Comparison of ENCODE assay signal across 24 cellular contexts in the genomic region with DNA sequence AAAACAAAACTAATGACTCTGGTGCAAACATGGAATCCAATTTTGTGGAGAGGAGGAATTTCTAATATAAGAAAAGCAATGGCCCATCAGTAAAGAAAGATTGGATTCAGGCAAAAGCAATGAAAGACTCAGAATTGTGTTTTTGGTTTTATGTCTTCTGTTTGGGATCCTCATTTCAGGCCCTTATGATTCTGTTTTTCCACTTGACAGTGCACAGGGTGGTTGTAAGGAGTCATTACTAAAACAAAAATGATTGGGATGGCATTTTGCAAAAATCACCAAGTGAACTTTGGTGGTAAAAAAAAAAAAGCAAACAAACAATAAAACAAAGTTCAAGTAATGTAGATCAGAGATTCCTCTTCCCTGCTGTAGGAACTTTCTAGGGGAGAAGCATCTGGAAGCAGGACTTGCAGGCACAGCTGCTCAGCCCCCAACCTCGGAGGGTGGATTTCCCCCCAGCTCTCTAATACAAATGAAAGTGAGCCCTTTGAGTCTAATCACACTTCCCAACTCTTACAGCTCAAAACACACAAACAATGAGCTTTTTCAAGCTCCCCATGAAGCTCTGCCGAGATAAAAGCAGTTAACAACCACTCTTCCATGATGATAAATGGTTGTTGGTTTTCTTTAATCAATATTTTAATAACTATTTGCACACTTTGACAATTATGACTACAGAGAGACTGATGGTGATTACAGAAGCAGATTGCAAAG.
A peak's percentile ranks its signal among the peaks of the same experiment; 100 is the strongest.
DNase-seq lines count a peak whose midpoint lies in the region; ATAC-seq and TF ChIP-seq lines count a peak whose summit lies in the region.
"Had no signal": no experiment of that assay in that cellular context is flagged by ENCODE, and none has a peak within 500 bp of the region (broad histone marks: within the 10 kb centered on the region; RNA-seq: fewer than 3 reads in every experiment).

No MANE protein-coding gene starts in this region.

- no peaks in the 10 kb centered on the region for H3K36me3 ChIP-seq in gastrocnemius medialis
- H3K36me3 ChIP-seq: BE2C, left ventricle myocardium inferior had no signal

- no peak for DNase-seq in activated CD4-positive, alpha-beta T cell treated with anti-CD3 and anti-CD28 coated beads, Interleukin-2, amount 10 ng/mL, durations not matched to agents 24 days and 14 days
- DNase-seq in activated CD4-positive, alpha-beta T cell treated with anti-CD3 and anti-CD28 coated beads for 48 hours = no peak
- DNase-seq in NCI-H1417 (lab: John Stamatoyannopoulos, UW) = peak in 2 of 3 experiments; percentile 67 to 92
- DNase-seq in activated B cell treated with CpG ODN at 0.5 μM for 24 hours = no peak
- DNase-seq in gastrocnemius medialis = no peak
- DNase-seq in NCI-H1436 (lab: John Stamatoyannopoulos, UW) = no peak
- no peak for DNase-seq in activated CD4-positive, CD25-positive, alpha-beta regulatory T cell treated with anti-CD3 and anti-CD28 coated beads, Interleukin-2, amount 50 U/mL, for 72 hours
- DNase-seq: activated CD4-positive, alpha-beta T cell treated with anti-CD3 and anti-CD28 coated beads for 4 hours; activated CD8-positive, alpha-beta memory T cell treated with anti-CD3 and anti-CD28 coated beads, Interleukin-2, amount 10 ng/mL, durations not matched to agents 7 days and 5 days; activated naive CD8-positive, alpha-beta T cell treated with anti-CD3 and anti-CD28 coated beads for 36 hours; BE2C; DMS79 treated with DMSO at 0.1 percent for 48 hours; H7; hypothalamus; left ventricle myocardium inferior; NCI-H524; stimulated activated CD4-positive, alpha-beta T cell treated with anti-CD3 and anti-CD28 coated beads, Interleukin-1b, Interleukin-23, amount 100 ng/mL, for 48 hours; T-helper 2 cell had no signal

- peaks cover 9% of the 10 kb centered on the region for H3K27me3 Mint-ChIP-seq in activated CD4-positive, alpha-beta T cell treated with anti-CD3 and anti-CD28 coated beads, Interleukin-2, amount 10 ng/mL, durations not matched to agents 24 days and 14 days
- H3K27me3 Mint-ChIP-seq in activated B cell treated with CpG ODN at 0.5 μM for 24 hours = no peaks in the 10 kb centered on the region
- H3K27me3 Mint-ChIP-seq: activated naive CD8-positive, alpha-beta T cell treated with anti-CD3 and anti-CD28 coated beads for 36 hours had no signal

- CTCF ChIA-PET in activated B cell treated with CpG ODN at 0.5 μM for 24 hours (lab: Charles Lee) = no interaction called here

- intact Hi-C loops in activated CD4-positive, alpha-beta T cell treated with anti-CD3 and anti-CD28 coated beads, Interleukin-2, amount 10 ng/mL, durations not matched to agents 24 days and 14 days (cut with micrococcal nuclease) = loop anchor here (1.0 kb wide), 1 partner anchor 11 kb away; no protein-coding TSS in a partner anchor
- intact Hi-C loops in activated B cell treated with CpG ODN at 0.5 μM for 24 hours (cut with micrococcal nuclease) = loop anchor here (1.0 kb wide), 1 partner anchor 8 kb away; no protein-coding TSS in a partner anchor
- intact Hi-C loops in gastrocnemius medialis (cut with DNase I; ENCODE audit: low total_unique reads) = no loop called here

- H3K36me3 Mint-ChIP-seq in activated CD4-positive, alpha-beta T cell treated with anti-CD3 and anti-CD28 coated beads, Interleukin-2, amount 10 ng/mL, durations not matched to agents 24 days and 14 days (ENCODE audit: low read depth) = peaks cover 18% of the 10 kb centered on the region
- H3K36me3 Mint-ChIP-seq in activated B cell treated with CpG ODN at 0.5 μM for 24 hours (ENCODE audit: low read depth) = no peaks in the 10 kb centered on the region
- H3K36me3 Mint-ChIP-seq: activated naive CD8-positive, alpha-beta T cell treated with anti-CD3 and anti-CD28 coated beads for 36 hours had no signal

- peaks cover 9 to 26% of the 10 kb centered on the region in 2 donors for H3K4me1 ChIP-seq in gastrocnemius medialis
- H3K4me1 ChIP-seq: A549, BE2C, left ventricle myocardium inferior had no signal

- no peak for TF ChIP-seq POLR2A in gastrocnemius medialis (IDR thresholded peaks at IDR 0.05)

- peak overlapping the region; percentile 34 to 70 (median 54) for H3K27ac ChIP-seq in gastrocnemius medialis
- H3K27ac ChIP-seq: A549, KMS-11, left ventricle myocardium inferior, skin epidermis had no signal

- POLR2A ChIA-PET in activated B cell treated with CpG ODN at 0.5 μM for 24 hours (lab: Charles Lee) = interaction anchor here (0.8 to 2.8 kb wide), 3 partner anchors 10 to 115 kb away, joined by 3 to 14 read pairs (median 3); no protein-coding TSS in a partner anchor

- peak overlapping the region; percentile 67 for H3K27ac Mint-ChIP-seq in activated CD4-positive, alpha-beta T cell treated with anti-CD3 and anti-CD28 coated beads, Interleukin-2, amount 10 ng/mL, durations not matched to agents 24 days and 14 days
- peak overlapping the region; percentile 94 for H3K27ac Mint-ChIP-seq in activated B cell treated with CpG ODN at 0.5 μM for 24 hours
- H3K27ac Mint-ChIP-seq: activated CD8-positive, alpha-beta memory T cell treated with anti-CD3 and anti-CD28 coated beads, Interleukin-2, amount 10 ng/mL, durations not matched to agents 7 days and 5 days; activated naive CD8-positive, alpha-beta T cell treated with anti-CD3 and anti-CD28 coated beads for 36 hours; endodermal cell had no signal

- H3K4me1 Mint-ChIP-seq in activated CD4-positive, alpha-beta T cell treated with anti-CD3 and anti-CD28 coated beads, Interleukin-2, amount 10 ng/mL, durations not matched to agents 24 days and 14 days = peaks cover 50% of the 10 kb centered on the region
- peaks cover 88% of the 10 kb centered on the region for H3K4me1 Mint-ChIP-seq in activated B cell treated with CpG ODN at 0.5 μM for 24 hours

- H3K4me3 Mint-ChIP-seq in activated CD4-positive, alpha-beta T cell treated with anti-CD3 and anti-CD28 coated beads, Interleukin-2, amount 10 ng/mL, durations not matched to agents 24 days and 14 days = no peak overlapping the region
- peak overlapping the region; percentile 20 for H3K4me3 Mint-ChIP-seq in activated B cell treated with CpG ODN at 0.5 μM for 24 hours
- H3K4me3 Mint-ChIP-seq: activated CD8-positive, alpha-beta memory T cell treated with anti-CD3 and anti-CD28 coated beads, Interleukin-2, amount 10 ng/mL, durations not matched to agents 7 days and 5 days; activated naive CD8-positive, alpha-beta T cell treated with anti-CD3 and anti-CD28 coated beads for 36 hours; endodermal cell had no signal

- no peaks in the 10 kb centered on the region for H3K27me3 ChIP-seq in gastrocnemius medialis
- H3K27me3 ChIP-seq: BE2C had no signal

- ATAC-seq in activated B cell treated with CpG ODN at 0.5 μM for 24 hours (ENCODE audit: low read depth) = no peak
- no peak for ATAC-seq in gastrocnemius medialis
- ATAC-seq in GM19328 (IDR thresholded peaks at IDR 0.05; ENCODE audit: unreplicated experiment) = no peak
- ATAC-seq: A549, SK-N-SH treated with all-trans-retinoic acid at 6 μM for 48 hours had no signal

- no peaks in the 10 kb centered on the region for H3K9me3 Mint-ChIP-seq in activated CD4-positive, alpha-beta T cell treated with anti-CD3 and anti-CD28 coated beads, Interleukin-2, amount 10 ng/mL, durations not matched to agents 24 days and 14 days
- no peaks in the 10 kb centered on the region for H3K9me3 Mint-ChIP-seq in activated B cell treated with CpG ODN at 0.5 μM for 24 hours
- H3K9me3 Mint-ChIP-seq: activated naive CD8-positive, alpha-beta T cell treated with anti-CD3 and anti-CD28 coated beads for 36 hours; endodermal cell had no signal

- in situ Hi-C loops in gastrocnemius medialis (cut with MboI; ENCODE audit: low sequenced_read_pairs in 4 of 4) = no loop called here

- TF ChIP-seq CTCF in activated B cell treated with CpG ODN at 0.5 μM for 24 hours (IDR thresholded peaks at IDR 0.05) (no peak), gastrocnemius medialis (IDR thresholded peaks at IDR 0.05 in 4 of 5, conservative IDR thresholded peaks at IDR 0.05 in 1 of 5) (no peak)

- H3K4me3 ChIP-seq in gastrocnemius medialis = no peak overlapping the region
- H3K4me3 ChIP-seq: A549, left ventricle myocardium inferior, skin epidermis had no signal

- no peaks in the 10 kb centered on the region for H3K9me3 ChIP-seq in gastrocnemius medialis
- H3K9me3 ChIP-seq: A549, BE2C, left ventricle myocardium inferior had no signal

Comparison
In these comparisons a context has a peak if more than half of its experiments do, and no peak if none do; other contexts are left out.
1. DNase-seq: peak in NCI-H1417 (2 of 3); none in activated CD4-positive, alpha-beta T cell treated with anti-CD3 and anti-CD28 coated beads, Interleukin-2, amount 10 ng/mL, durations not matched to agents 24 days and 14 days (single experiment), activated CD4-positive, alpha-beta T cell treated with anti-CD3 and anti-CD28 coated beads for 48 hours (single experiment), activated B cell treated with CpG ODN at 0.5 μM for 24 hours (single experiment), gastrocnemius medialis (0 of 2), NCI-H1436 (single experiment) and activated CD4-positive, CD25-positive, alpha-beta regulatory T cell treated with anti-CD3 and anti-CD28 coated beads, Interleukin-2, amount 50 U/mL, for 72 hours (single experiment).